8 cellular contexts compared by ENCODE assay signal in the genomic region with DNA sequence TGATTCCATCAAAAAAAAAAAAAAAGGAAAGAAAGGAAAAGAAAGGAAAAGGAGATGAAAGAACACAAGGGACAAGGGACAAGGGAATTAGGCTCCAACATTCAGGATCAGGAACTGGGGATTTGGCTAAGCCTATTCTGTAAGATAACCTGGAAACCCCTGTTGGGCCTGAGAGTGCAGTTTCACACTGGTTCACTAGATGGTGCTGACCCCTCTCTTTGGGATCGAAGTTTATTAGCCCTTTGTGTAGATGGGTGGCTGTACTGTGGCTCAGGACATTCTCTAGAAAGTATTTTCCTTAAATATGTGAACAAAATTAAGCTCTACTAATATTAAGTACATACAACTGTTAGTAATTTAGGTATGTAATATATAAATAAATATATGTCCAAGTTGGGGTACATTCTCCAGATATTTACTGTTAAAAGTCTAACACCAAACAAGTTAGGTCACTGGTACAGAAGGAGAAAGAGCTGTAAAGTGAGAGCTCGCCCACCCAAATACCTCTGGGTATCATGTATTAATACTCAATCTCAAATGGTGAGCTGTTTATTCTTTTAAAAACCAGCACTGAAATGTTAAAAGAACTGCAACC. TPM values are rescaled to one million over a fixed set of nuclear protein-coding genes. Genes with fewer than 3 reads are reported as not detected.
DNase-seq lines count a peak whose midpoint lies in the region; ATAC-seq, FAIRE-seq and TF ChIP-seq lines count a peak whose summit lies in the region.

No MANE protein-coding gene starts in this region.

- FAIRE-seq in HTR-8/SVneo (lab: Jason Lieb, UNC) (no peak), RCC 7860 (lab: Jason Lieb, UNC) (no peak), bronchial epithelial cell (lab: Jason Lieb, UNC) (no peak)

- no peaks in the 10 kb centered on the region for H3K36me3 ChIP-seq in bronchial epithelial cell (ENCODE audit: control insufficient read depth, insufficient read depth, low read length)

- ATAC-seq in GM21576 (IDR thresholded peaks at IDR 0.05; ENCODE audit: unreplicated experiment) = peak; percentile 87
- peak; percentile 86 for ATAC-seq in stimulated activated naive CD8-positive, alpha-beta T cell treated with anti-CD3 and anti-CD28 coated beads, Interleukin-15, Interleukin-2, amounts not matched to agents 100 U/mL and 50 U/mL, for 24 hours

- DNase-seq in NOMO-1 treated with DMSO at 0.1 percent for 48 hours (lab: John Stamatoyannopoulos, UW; ENCODE audit: unreplicated experiment) (peak; percentile 5), NOMO-1 treated with dmso at 0.1 percent for 144 hours (lab: John Stamatoyannopoulos, UW; ENCODE audit: unreplicated experiment) (no peak), HTR-8/SVneo (ENCODE audit: insufficient read length, low spot score) (peak; percentile 74), RCC 7860 (ENCODE audit: low spot score) (peak; percentile 41), bronchial epithelial cell (ENCODE audit: low read depth) (peak; percentile 58), kidney glomerular epithelial cell (lab: John Stamatoyannopoulos, UW) (peak; percentile 51)
- DNase-seq in stimulated activated naive CD8-positive, alpha-beta T cell treated with anti-CD3 and anti-CD28 coated beads, Interleukin-15, Interleukin-2, amounts not matched to agents 100 U/mL and 50 U/mL, for 24 hours = peak; percentile 43

- H3K27me3 ChIP-seq in bronchial epithelial cell (ENCODE audit: control insufficient read depth, insufficient read depth, low read length) = no peaks in the 10 kb centered on the region

- TF ChIP-seq CTCF in bronchial epithelial cell (IDR thresholded peaks at IDR 0.05; ENCODE audit: insufficient read depth, low read length, severe bottlenecking) = peak; percentile 83

- H3K4me3 ChIP-seq in bronchial epithelial cell (ENCODE audit: low read depth, low read length) = no peak overlapping the region

RNA-seq across cellular contexts. Expression of a gene that starts 6.3 kb away (rescaled TPM):
- under 0.01 TPM in 1 of 2 replicates, not detected in the other for total RNA-seq in bronchial epithelial cell

RNA-seq across cellular contexts. Expression of a gene that starts 15.9 kb away (rescaled TPM):
- total RNA-seq in bronchial epithelial cell = not detected in 2 replicates

RNA-seq across cellular contexts. Expression of a gene that starts 57.8 kb away (rescaled TPM):
- total RNA-seq in bronchial epithelial cell = not detected in 2 replicates
